ENCODE assay signal across 9 cellular contexts in genomic region chr22:50272103-50272782, GRCh38. TPM values are rescaled to one million over a fixed set of nuclear protein-coding genes. Genes with fewer than 3 reads are reported as not detected.
DNase-seq lines count a peak whose midpoint lies in the region; FAIRE-seq and TF ChIP-seq lines count a peak whose summit lies in the region.
"Had no signal": no experiment of that assay in that cellular context is flagged by ENCODE, and none has a peak within 500 bp of the region (broad histone marks: within the 10 kb centered on the region; RNA-seq: fewer than 3 reads in every experiment).

No MANE protein-coding gene starts in this region.

- no peak overlapping the region for H3K4me2 ChIP-seq in GM23248 (ENCODE audit: unreplicated experiment)

- H3K4me1 ChIP-seq in sigmoid colon (peaks cover 0 to 52% (median 48%) of the 10 kb centered on the region in 4 donors), GM23248 (ENCODE audit: insufficient read depth) (peaks cover 7% of the 10 kb centered on the region)

- H3K27ac ChIP-seq in coronary artery (peak overlapping the region in 1 of 2 donors; percentile 18), sigmoid colon (peak overlapping the region in 1 of 4 donors; percentile 32), GM23248 (no peak overlapping the region)

- intact Hi-C loops in sigmoid colon (cut with DNase I), result no loop called here

- no peak for TF ChIP-seq CTCF in coronary artery (IDR thresholded peaks at IDR 0.05)
- TF ChIP-seq CTCF in sigmoid colon (IDR thresholded peaks at IDR 0.05), result no peak

- H4K20me1 ChIP-seq in GM23248 (ENCODE audit: insufficient read depth), result no peaks in the 10 kb centered on the region

- in situ Hi-C loops in GM23248 (cut with MboI), result loop anchor here (10.0 kb wide), 1 partner anchor 63 kb away; no protein-coding TSS in a partner anchor

- no peak for TF ChIP-seq EP300 in sigmoid colon (IDR thresholded peaks at IDR 0.05)

- DNase-seq in Daoy (ENCODE audit: low read depth), result peak; percentile 39
- DNase-seq in MV-4-11 (lab: John Stamatoyannopoulos, UW), result peak; percentile 2
- DNase-seq in coronary artery (ENCODE audit: low spot score), result no peak
- no peak for DNase-seq in sigmoid colon
- DNase-seq in frontal cortex (ENCODE audit: low spot score in 2 of 2), result no peak
- no peak for DNase-seq in foreskin melanocyte
- DNase-seq in GM23248, result no peak

- 49 to 56% methylated on average over 21 of the region's 21 CpGs for WGBS in sigmoid colon, 2 donors
- 66 to 85% methylated on average over 11 to 19 of the region's 21 CpGs for WGBS in GM23248 (ENCODE audit: low coverage in 1 of 2, low lambda C conversion rate in 2 of 2, missing lambda C conversion rate in 2 of 2), 2 experiments

- H3K4me3 ChIP-seq in coronary artery (peak overlapping the region; percentile 78), sigmoid colon (peak overlapping the region in 3 of 4 donors; percentile 49 to 57 (median 54)), GM23248 (no peak overlapping the region)

- H3K9me3 ChIP-seq in sigmoid colon (no peaks in the 10 kb centered on the region), GM23248 (ENCODE audit: low read depth) (no peaks in the 10 kb centered on the region)
- H3K9me3 ChIP-seq: HAP-1 had no signal

- H3K27me3 ChIP-seq in sigmoid colon (peaks cover 4 to 31% (median 23%) of the 10 kb centered on the region in 3 donors), GM23248 (replicated peaks; ENCODE audit: insufficient read depth) (no peaks in the 10 kb centered on the region)

- H3K36me3 ChIP-seq in sigmoid colon (peaks cover 0 to 23% (median 15%) of the 10 kb centered on the region in 4 donors), GM23248 (ENCODE audit: low read depth) (peaks cover 20% of the 10 kb centered on the region; the same call in 1 of the 2 replicates)

- no peaks in the 10 kb centered on the region; the same call in 1 of the 2 replicates for H3K79me2 ChIP-seq in GM23248 (ENCODE audit: insufficient read depth)

- H3K9me2 ChIP-seq in GM23248 (ENCODE audit: insufficient read depth), result no peaks in the 10 kb centered on the region

- peaks cover 17% of the 10 kb centered on the region for H3F3A ChIP-seq in GM23248 (ENCODE audit: insufficient read depth)

- TF ChIP-seq POLR2A in sigmoid colon (IDR thresholded peaks at IDR 0.05), result no peak

- no peak for FAIRE-seq in frontal cortex (lab: Jason Lieb, UNC)
- FAIRE-seq: TTC549 had no signal

- no peak overlapping the region for H2AFZ ChIP-seq in GM23248

- H3K9ac ChIP-seq in GM23248, result no peak overlapping the region

RNA-seq across cellular contexts. Expression of gene MAPK11, which starts 2.1 kb away (rescaled TPM):
- 1.3 and 4.8 TPM in 2 replicates for total RNA-seq in Daoy (2014; rRNA removed; shearing (Covaris generic))
- total RNA-seq in sigmoid colon (1 to 10 TPM in 3 of 4 donors, under 1 TPM in 1; 0.82 to 6.6 (median 4.5) TPM), frontal cortex (16.3 TPM)
- polyA plus RNA-seq in sigmoid colon (1 to 10 TPM in 2 of 3 donors, under 1 TPM in 1; 0.23 to 7.3 (median 1.2) TPM), GM23248 (2016; fragmentation: Nextera tagmentation; extraction: Ambion mirVana) (1.0 and 1.2 TPM in 2 replicates)
- 9.8 and 12.3 TPM in 2 replicates for total RNA-seq in GM23248 (2014; rRNA removed; shearing (Covaris generic))

RNA-seq across cellular contexts. Expression of gene MAPK12, which starts 10.8 kb away (rescaled TPM):
- 14.6 and 16.9 TPM in 2 replicates for total RNA-seq in Daoy (2014; rRNA removed; shearing (Covaris generic))
- 1 to 10 TPM; 2.5 to 10.0 (median 6.7) TPM for total RNA-seq in sigmoid colon
- polyA plus RNA-seq in sigmoid colon, result 1 to 10 TPM in 2 of 3 donors, under 1 TPM in 1; 0.60 to 6.0 (median 2.1) TPM
- total RNA-seq in frontal cortex, result 11.4 TPM
- 22.8 and 28.7 TPM in 2 replicates for total RNA-seq in GM23248 (2014; rRNA removed; shearing (Covaris generic))
- polyA plus RNA-seq in GM23248 (2016; fragmentation: Nextera tagmentation; extraction: Ambion mirVana), result 20.7 and 23.2 TPM in 2 replicates

RNA-seq across cellular contexts. Expression of gene HDAC10, which starts 21.2 kb away (rescaled TPM):
- 5.1 and 18.1 TPM in 2 replicates for total RNA-seq in Daoy (2014; rRNA removed; shearing (Covaris generic))
- 10 to 100 TPM in 3 of 4 donors, 1 to 10 TPM in 1; 7.2 to 47.4 (median 14.9) TPM for total RNA-seq in sigmoid colon
- polyA plus RNA-seq in sigmoid colon, result 10 to 100 TPM in 2 of 3 donors, 1 to 10 TPM in 1; 8.8 to 45.9 (median 12.0) TPM
- total RNA-seq in frontal cortex, result 16.7 TPM
- 16.8 and 19.2 TPM in 2 replicates for total RNA-seq in GM23248 (2014; rRNA removed; shearing (Covaris generic))
- 4.3 and 6.6 TPM in 2 replicates for polyA plus RNA-seq in GM23248 (2016; fragmentation: Nextera tagmentation; extraction: Ambion mirVana)

RNA-seq across cellular contexts. Expression of gene TUBGCP6, which starts 27.4 kb away (rescaled TPM):
- total RNA-seq in Daoy (2014; rRNA removed; shearing (Covaris generic)), result 9.0 and 17.3 TPM in 2 replicates
- total RNA-seq in sigmoid colon (10 to 100 TPM; 23.5 to 67.0 (median 28.2) TPM), frontal cortex (29.3 TPM)
- polyA plus RNA-seq in sigmoid colon (10 to 100 TPM in 1 of 3 donors, 1 to 10 TPM in 2; 4.6 to 33.4 (median 4.8) TPM), GM23248 (2016; fragmentation: Nextera tagmentation; extraction: Ambion mirVana) (13.2 and 16.6 TPM in 2 replicates)
- 32.0 and 33.8 TPM in 2 replicates for total RNA-seq in GM23248 (2014; rRNA removed; shearing (Covaris generic))

RNA-seq across cellular contexts. Expression of gene PLXNB2, which starts 35.2 kb away (rescaled TPM):
- 35.8 and 42.4 TPM in 2 replicates for total RNA-seq in Daoy (2014; rRNA removed; shearing (Covaris generic))
- total RNA-seq in sigmoid colon, result 100 to 1,000 TPM in 1 of 4 donors, 10 to 100 TPM in 3; 60.4 to 150 (median 68.7) TPM
- 100 to 1,000 TPM in 1 of 3 donors, 10 to 100 TPM in 2; 18.6 to 142 (median 35.8) TPM for polyA plus RNA-seq in sigmoid colon
- 44.4 TPM for total RNA-seq in frontal cortex
- total RNA-seq in GM23248 (2014; rRNA removed; shearing (Covaris generic)), result 136 and 147 TPM in 2 replicates
- polyA plus RNA-seq in GM23248 (2016; fragmentation: Nextera tagmentation; extraction: Ambion mirVana), result 123 and 136 TPM in 2 replicates

Comparison
In these comparisons a context has a peak if more than half of its experiments do, and no peak if none do; other contexts are left out.
1. DNase-seq: peak in Daoy (single experiment) and MV-4-11 (single experiment); none in coronary artery (single experiment), sigmoid colon (single experiment), frontal cortex (0 of 2), foreskin melanocyte (single experiment) and GM23248 (single experiment).